Comparison of ENCODE assay signal across 8 cellular contexts in genomic region chr5:32444946-32445758, GRCh38. TPM values are rescaled to one million over a fixed set of nuclear protein-coding genes. Genes with fewer than 3 reads are reported as not detected.
DNase-seq lines count a peak whose midpoint lies in the region; ATAC-seq and TF ChIP-seq lines count a peak whose summit lies in the region.

No MANE protein-coding gene starts in this region.

- no peak for TF ChIP-seq EP300 in transverse colon (IDR thresholded peaks at IDR 0.05; ENCODE audit: low read depth)

- intact Hi-C loops in heart right ventricle (cut with DNase I) (no loop called here), left ventricle myocardium superior (cut with micrococcal nuclease) (no loop called here), left lung (cut with DNase I) (no loop called here), transverse colon (cut with DNase I; ENCODE audit: low total_unique reads) (no loop called here)

- H3K27ac Mint-ChIP-seq in activated naive CD8-positive, alpha-beta T cell treated with anti-CD3 and anti-CD28 coated beads, Interleukin-2, amount 50 U/mL, for 24 hours: peak overlapping the region; percentile 87

- H3K36me3 ChIP-seq in heart right ventricle: peaks cover 0 to 4% (median 0%) of the 10 kb centered on the region in 9 donors
- no peaks in the 10 kb centered on the region for H3K36me3 ChIP-seq in left lung
- H3K36me3 ChIP-seq in transverse colon: no peaks in the 10 kb centered on the region

- TF ChIP-seq CTCF in heart right ventricle (IDR thresholded peaks at IDR 0.05) (no peak), left lung (IDR thresholded peaks at IDR 0.05) (no peak), transverse colon (IDR thresholded peaks at IDR 0.05) (no peak)

- DNase-seq in heart right ventricle: no peak
- no peak for DNase-seq in left ventricle myocardium superior
- DNase-seq in activated naive CD8-positive, alpha-beta T cell treated with anti-CD3 and anti-CD28 coated beads, Interleukin-2, amount 50 U/mL, for 24 hours: no peak
- DNase-seq in left lung: no peak
- DNase-seq in transverse colon: no peak
- no peak for DNase-seq in LoVo (ENCODE audit: low spot score)
- DNase-seq in NCI-H2029 (lab: John Stamatoyannopoulos, UW): no peak

- H3K9me3 ChIP-seq in heart right ventricle: no peaks in the 10 kb centered on the region
- no peaks in the 10 kb centered on the region for H3K9me3 ChIP-seq in left lung
- H3K9me3 ChIP-seq in transverse colon: no peaks in the 10 kb centered on the region

- H3K4me1 Mint-ChIP-seq in activated naive CD8-positive, alpha-beta T cell treated with anti-CD3 and anti-CD28 coated beads, Interleukin-2, amount 50 U/mL, for 24 hours: peaks cover 45% of the 10 kb centered on the region

- in situ Hi-C loops in transverse colon (cut with MboI; ENCODE audit: low pct_ligation_motif_present in 1 of 4, low pct_unique_long_range_greater_than_20kb in 1 of 4, low sequenced_read_pairs in 3 of 4): no loop called here

- H3K27ac ChIP-seq in heart right ventricle: peak overlapping the region; percentile 76 to 98 (median 96)
- peak overlapping the region in 1 of 2 donors; percentile 92 for H3K27ac ChIP-seq in left lung
- peak overlapping the region; percentile 97 to 98 (median 98) for H3K27ac ChIP-seq in transverse colon

- peaks cover 7 to 38% (median 24%) of the 10 kb centered on the region in 9 donors for H3K4me1 ChIP-seq in heart right ventricle
- H3K4me1 ChIP-seq in left lung: peaks cover 10 to 42% of the 10 kb centered on the region in 2 donors
- peaks cover 4 to 52% (median 27%) of the 10 kb centered on the region in 4 donors for H3K4me1 ChIP-seq in transverse colon

- no peak for TF ChIP-seq POLR2A in transverse colon (IDR thresholded peaks at IDR 0.05)

- H3K27me3 ChIP-seq in heart right ventricle: no peaks in the 10 kb centered on the region
- no peaks in the 10 kb centered on the region for H3K27me3 ChIP-seq in left lung
- no peaks in the 10 kb centered on the region for H3K27me3 ChIP-seq in transverse colon

- peaks cover 3% of the 10 kb centered on the region for H3K27me3 Mint-ChIP-seq in activated naive CD8-positive, alpha-beta T cell treated with anti-CD3 and anti-CD28 coated beads, Interleukin-2, amount 50 U/mL, for 24 hours

- H3K36me3 Mint-ChIP-seq in activated naive CD8-positive, alpha-beta T cell treated with anti-CD3 and anti-CD28 coated beads, Interleukin-2, amount 50 U/mL, for 24 hours (ENCODE audit: low read depth): peaks cover 21% of the 10 kb centered on the region

- ATAC-seq in heart right ventricle: no peak
- no peak for ATAC-seq in left ventricle myocardium superior
- ATAC-seq in activated naive CD8-positive, alpha-beta T cell treated with anti-CD3 and anti-CD28 coated beads, Interleukin-2, amount 50 U/mL, for 24 hours: no peak
- ATAC-seq in left lung: no peak
- no peak for ATAC-seq in activated CD4-positive, CD25-positive, alpha-beta regulatory T cell treated with anti-CD3 and anti-CD28 coated beads, Interleukin-2, amount 50 U/mL, for 24 hours

- H3K4me3 ChIP-seq in heart right ventricle (peak overlapping the region; percentile 65 to 98 (median 94)), left lung (peak overlapping the region; percentile 80 to 99), transverse colon (peak overlapping the region in 3 of 4 donors; percentile 84 to 96 (median 89))

- peak overlapping the region; percentile 83 for H3K4me3 Mint-ChIP-seq in activated naive CD8-positive, alpha-beta T cell treated with anti-CD3 and anti-CD28 coated beads, Interleukin-2, amount 50 U/mL, for 24 hours

- 37 to 42% methylated on average over 21 of the region's 21 CpGs for WGBS in heart right ventricle, 2 donors
- 55 to 66% methylated on average over 8 to 21 of the region's 21 CpGs for WGBS in transverse colon (ENCODE audit: low coverage in 1 of 2), 2 donors

- no peaks in the 10 kb centered on the region for H3K9me3 Mint-ChIP-seq in activated naive CD8-positive, alpha-beta T cell treated with anti-CD3 and anti-CD28 coated beads, Interleukin-2, amount 50 U/mL, for 24 hours

RNA-seq across cellular contexts. Expression of gene ZFR, which starts 0.6 kb away (rescaled TPM):
- 10 to 100 TPM; 56.2 to 78.6 (median 60.6) TPM for total RNA-seq in heart right ventricle
- 10 to 100 TPM; 26.8 to 31.3 TPM for polyA plus RNA-seq in heart right ventricle
- total RNA-seq in left ventricle myocardium superior: 51.6 TPM
- total RNA-seq in left lung: 10 to 100 TPM; 47.1 to 49.5 TPM
- total RNA-seq in transverse colon: 10 to 100 TPM; 35.6 to 64.1 (median 57.4) TPM
